8 cellular contexts compared by ENCODE assay signal in genomic region chr17:61583242-61583641, GRCh38. TPM values are rescaled to one million over a fixed set of nuclear protein-coding genes. Genes with fewer than 3 reads are reported as not detected.
DNase-seq lines count a peak whose midpoint lies in the region; ATAC-seq, FAIRE-seq and TF ChIP-seq lines count a peak whose summit lies in the region.

No MANE protein-coding gene starts in this region.

- no peak overlapping the region for H3K4me3 ChIP-seq in epithelial cell of proximal tubule (ENCODE audit: low read depth, low read length)

- TF ChIP-seq CTCF in epithelial cell of proximal tubule (conservative IDR thresholded peaks at IDR 0.05; ENCODE audit: low read depth, low read length): peak; percentile 36

- ATAC-seq in GM18858 (IDR thresholded peaks at IDR 0.05; ENCODE audit: unreplicated experiment) (peak; percentile 58), HG02884 (IDR thresholded peaks at IDR 0.05; ENCODE audit: unreplicated experiment) (no peak)

- FAIRE-seq in A204.1 (lab: Jason Lieb, UNC): peak; percentile 97

- DNase-seq in NCI-H524 (lab: John Stamatoyannopoulos, UW) (peak; percentile 56 to 78), epithelial cell of proximal tubule (ENCODE audit: low read depth) (no peak), COLO668 (lab: John Stamatoyannopoulos, UW; ENCODE audit: unreplicated experiment) (no peak)
- DNase-seq in stimulated activated CD4-positive, alpha-beta T cell treated with anti-CD3 and anti-CD28 coated beads, Interleukin-15, amount 100 ng/mL, for 24 hours: no peak
- no peak for DNase-seq in activated CD8-positive, alpha-beta memory T cell treated with anti-CD3 and anti-CD28 coated beads for 24 hours

RNA-seq across cellular contexts. Expression of gene NACA2, which starts 7.8 kb away (rescaled TPM):
- not detected in 2 replicates for total RNA-seq in epithelial cell of proximal tubule

Comparison
In these comparisons a context has a peak if more than half of its experiments do, and no peak if none do; other contexts are left out.
1. DNase-seq: peak in NCI-H524 (2 of 2); none in epithelial cell of proximal tubule (single experiment), COLO668 (single experiment), stimulated activated CD4-positive, alpha-beta T cell treated with anti-CD3 and anti-CD28 coated beads, Interleukin-15, amount 100 ng/mL, for 24 hours (single experiment) and activated CD8-positive, alpha-beta memory T cell treated with anti-CD3 and anti-CD28 coated beads for 24 hours (single experiment).